Comparison of ENCODE assay signal across 2 cellular contexts in genomic region chr10:95168694-95169093, GRCh38.
TF ChIP-seq lines count a peak whose summit lies in the region.

No MANE protein-coding gene starts in this region.

TF ChIP-seq in GM23338, 12 proteins besides CTCF, POLR2A, EP300 and RAD21:
- TF ChIP-seq, protein P1, sequence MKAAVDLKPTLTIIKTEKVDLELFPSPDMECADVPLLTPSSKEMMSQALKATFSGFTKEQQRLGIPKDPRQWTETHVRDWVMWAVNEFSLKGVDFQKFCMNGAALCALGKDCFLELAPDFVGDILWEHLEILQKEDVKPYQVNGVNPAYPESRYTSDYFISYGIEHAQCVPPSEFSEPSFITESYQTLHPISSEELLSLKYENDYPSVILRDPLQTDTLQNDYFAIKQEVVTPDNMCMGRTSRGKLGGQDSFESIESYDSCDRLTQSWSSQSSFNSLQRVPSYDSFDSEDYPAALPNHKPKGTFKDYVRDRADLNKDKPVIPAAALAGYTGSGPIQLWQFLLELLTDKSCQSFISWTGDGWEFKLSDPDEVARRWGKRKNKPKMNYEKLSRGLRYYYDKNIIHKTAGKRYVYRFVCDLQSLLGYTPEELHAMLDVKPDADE (IDR thresholded peaks at IDR 0.05), result no peak
- TF ChIP-seq ZNF331 (CRISPR knock-in tag; IDR thresholded peaks at IDR 0.05; ENCODE audit: low read depth) (no peak), EZH2phosphoT487 (IDR thresholded peaks at IDR 0.05; ENCODE audit: unreplicated experiment) (no peak), CREB1 (CRISPR knock-in tag; IDR thresholded peaks at IDR 0.05; ENCODE audit: low read depth) (no peak), REST (IDR thresholded peaks at IDR 0.05; ENCODE audit: unreplicated experiment) (no peak), ZNF462 (CRISPR knock-in tag; IDR thresholded peaks at IDR 0.05) (no peak), NANOG (IDR thresholded peaks at IDR 0.05; ENCODE audit: borderline replicate concordance) (no peak), EZH2 (IDR thresholded peaks at IDR 0.05; ENCODE audit: low read depth, unreplicated experiment) (no peak), POLR2AphosphoS5 (IDR thresholded peaks at IDR 0.05; ENCODE audit: low read depth) (no peak), JUNB (IDR thresholded peaks at IDR 0.05; ENCODE audit: unreplicated experiment) (no peak), STAT1 (IDR thresholded peaks at IDR 0.05; ENCODE audit: unreplicated experiment) (no peak), ZNF114 (CRISPR knock-in tag; IDR thresholded peaks at IDR 0.05) (no peak)

TF ChIP-seq in WTC11, 78 proteins besides CTCF, POLR2A, EP300 and RAD21 (continued from another document):
- TF ChIP-seq, protein P2, sequence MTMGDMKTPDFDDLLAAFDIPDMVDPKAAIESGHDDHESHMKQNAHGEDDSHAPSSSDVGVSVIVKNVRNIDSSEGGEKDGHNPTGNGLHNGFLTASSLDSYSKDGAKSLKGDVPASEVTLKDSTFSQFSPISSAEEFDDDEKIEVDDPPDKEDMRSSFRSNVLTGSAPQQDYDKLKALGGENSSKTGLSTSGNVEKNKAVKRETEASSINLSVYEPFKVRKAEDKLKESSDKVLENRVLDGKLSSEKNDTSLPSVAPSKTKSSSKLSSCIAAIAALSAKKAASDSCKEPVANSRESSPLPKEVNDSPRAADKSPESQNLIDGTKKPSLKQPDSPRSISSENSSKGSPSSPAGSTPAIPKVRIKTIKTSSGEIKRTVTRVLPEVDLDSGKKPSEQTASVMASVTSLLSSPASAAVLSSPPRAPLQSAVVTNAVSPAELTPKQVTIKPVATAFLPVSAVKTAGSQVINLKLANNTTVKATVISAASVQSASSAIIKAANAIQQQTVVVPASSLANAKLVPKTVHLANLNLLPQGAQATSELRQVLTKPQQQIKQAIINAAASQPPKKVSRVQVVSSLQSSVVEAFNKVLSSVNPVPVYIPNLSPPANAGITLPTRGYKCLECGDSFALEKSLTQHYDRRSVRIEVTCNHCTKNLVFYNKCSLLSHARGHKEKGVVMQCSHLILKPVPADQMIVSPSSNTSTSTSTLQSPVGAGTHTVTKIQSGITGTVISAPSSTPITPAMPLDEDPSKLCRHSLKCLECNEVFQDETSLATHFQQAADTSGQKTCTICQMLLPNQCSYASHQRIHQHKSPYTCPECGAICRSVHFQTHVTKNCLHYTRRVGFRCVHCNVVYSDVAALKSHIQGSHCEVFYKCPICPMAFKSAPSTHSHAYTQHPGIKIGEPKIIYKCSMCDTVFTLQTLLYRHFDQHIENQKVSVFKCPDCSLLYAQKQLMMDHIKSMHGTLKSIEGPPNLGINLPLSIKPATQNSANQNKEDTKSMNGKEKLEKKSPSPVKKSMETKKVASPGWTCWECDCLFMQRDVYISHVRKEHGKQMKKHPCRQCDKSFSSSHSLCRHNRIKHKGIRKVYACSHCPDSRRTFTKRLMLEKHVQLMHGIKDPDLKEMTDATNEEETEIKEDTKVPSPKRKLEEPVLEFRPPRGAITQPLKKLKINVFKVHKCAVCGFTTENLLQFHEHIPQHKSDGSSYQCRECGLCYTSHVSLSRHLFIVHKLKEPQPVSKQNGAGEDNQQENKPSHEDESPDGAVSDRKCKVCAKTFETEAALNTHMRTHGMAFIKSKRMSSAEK (CRISPR knock-in tag; IDR thresholded peaks at IDR 0.05; ENCODE audit: borderline replicate concordance), result no peak
- TF ChIP-seq TEAD4 (CRISPR knock-in tag; IDR thresholded peaks at IDR 0.05), result no peak
- TF ChIP-seq NR1H2 (CRISPR knock-in tag; IDR thresholded peaks at IDR 0.05), result no peak
- no peak for TF ChIP-seq TEAD1 (CRISPR knock-in tag; IDR thresholded peaks at IDR 0.05)
- TF ChIP-seq, protein P3, sequence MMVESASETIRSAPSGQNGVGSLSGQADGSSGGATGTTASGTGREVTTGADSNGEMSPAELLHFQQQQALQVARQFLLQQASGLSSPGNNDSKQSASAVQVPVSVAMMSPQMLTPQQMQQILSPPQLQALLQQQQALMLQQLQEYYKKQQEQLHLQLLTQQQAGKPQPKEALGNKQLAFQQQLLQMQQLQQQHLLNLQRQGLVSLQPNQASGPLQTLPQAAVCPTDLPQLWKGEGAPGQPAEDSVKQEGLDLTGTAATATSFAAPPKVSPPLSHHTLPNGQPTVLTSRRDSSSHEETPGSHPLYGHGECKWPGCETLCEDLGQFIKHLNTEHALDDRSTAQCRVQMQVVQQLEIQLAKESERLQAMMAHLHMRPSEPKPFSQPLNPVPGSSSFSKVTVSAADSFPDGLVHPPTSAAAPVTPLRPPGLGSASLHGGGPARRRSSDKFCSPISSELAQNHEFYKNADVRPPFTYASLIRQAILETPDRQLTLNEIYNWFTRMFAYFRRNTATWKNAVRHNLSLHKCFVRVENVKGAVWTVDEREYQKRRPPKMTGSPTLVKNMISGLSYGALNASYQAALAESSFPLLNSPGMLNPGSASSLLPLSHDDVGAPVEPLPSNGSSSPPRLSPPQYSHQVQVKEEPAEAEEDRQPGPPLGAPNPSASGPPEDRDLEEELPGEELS (CRISPR knock-in tag; IDR thresholded peaks at IDR 0.05), result no peak
- TF ChIP-seq MXD4 (CRISPR knock-in tag; IDR thresholded peaks at IDR 0.05; ENCODE audit: borderline replicate concordance), result no peak
- TF ChIP-seq, protein P4, sequence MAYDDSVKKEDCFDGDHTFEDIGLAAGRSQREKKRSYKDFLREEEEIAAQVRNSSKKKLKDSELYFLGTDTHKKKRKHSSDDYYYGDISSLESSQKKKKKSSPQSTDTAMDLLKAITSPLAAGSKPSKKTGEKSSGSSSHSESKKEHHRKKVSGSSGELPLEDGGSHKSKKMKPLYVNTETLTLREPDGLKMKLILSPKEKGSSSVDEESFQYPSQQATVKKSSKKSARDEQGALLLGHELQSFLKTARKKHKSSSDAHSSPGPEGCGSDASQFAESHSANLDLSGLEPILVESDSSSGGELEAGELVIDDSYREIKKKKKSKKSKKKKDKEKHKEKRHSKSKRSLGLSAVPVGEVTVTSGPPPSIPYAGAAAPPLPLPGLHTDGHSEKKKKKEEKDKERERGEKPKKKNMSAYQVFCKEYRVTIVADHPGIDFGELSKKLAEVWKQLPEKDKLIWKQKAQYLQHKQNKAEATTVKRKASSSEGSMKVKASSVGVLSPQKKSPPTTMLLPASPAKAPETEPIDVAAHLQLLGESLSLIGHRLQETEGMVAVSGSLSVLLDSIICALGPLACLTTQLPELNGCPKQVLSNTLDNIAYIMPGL (CRISPR knock-in tag; IDR thresholded peaks at IDR 0.05), result no peak
- no peak for TF ChIP-seq RORB (CRISPR knock-in tag; IDR thresholded peaks at IDR 0.05)
- TF ChIP-seq, protein P5, sequence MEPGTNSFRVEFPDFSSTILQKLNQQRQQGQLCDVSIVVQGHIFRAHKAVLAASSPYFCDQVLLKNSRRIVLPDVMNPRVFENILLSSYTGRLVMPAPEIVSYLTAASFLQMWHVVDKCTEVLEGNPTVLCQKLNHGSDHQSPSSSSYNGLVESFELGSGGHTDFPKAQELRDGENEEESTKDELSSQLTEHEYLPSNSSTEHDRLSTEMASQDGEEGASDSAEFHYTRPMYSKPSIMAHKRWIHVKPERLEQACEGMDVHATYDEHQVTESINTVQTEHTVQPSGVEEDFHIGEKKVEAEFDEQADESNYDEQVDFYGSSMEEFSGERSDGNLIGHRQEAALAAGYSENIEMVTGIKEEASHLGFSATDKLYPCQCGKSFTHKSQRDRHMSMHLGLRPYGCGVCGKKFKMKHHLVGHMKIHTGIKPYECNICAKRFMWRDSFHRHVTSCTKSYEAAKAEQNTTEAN (CRISPR knock-in tag; IDR thresholded peaks at IDR 0.05), result no peak
- TF ChIP-seq ZNF671 (CRISPR knock-in tag; IDR thresholded peaks at IDR 0.05), result no peak
TF ChIP-seq in WTC11: peak in this region for 0.
